In the genomic region with DNA sequence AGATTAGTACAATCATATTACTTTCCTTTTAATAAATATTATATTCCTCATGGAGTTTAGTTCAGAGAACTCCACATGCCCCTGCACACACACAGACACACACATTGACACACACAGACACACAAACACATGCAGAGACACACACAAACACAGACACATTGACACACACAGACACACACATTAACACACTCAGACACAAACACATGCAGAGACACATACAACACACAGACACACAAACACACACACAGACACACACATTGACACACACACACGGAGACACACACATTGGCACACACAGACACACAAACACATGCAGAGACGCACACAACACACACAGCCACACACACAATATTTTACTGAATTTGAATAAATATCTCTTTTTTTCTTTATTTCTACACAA, we compare ENCODE assay signal across 17 cellular contexts. TPM values are rescaled to one million over a fixed set of nuclear protein-coding genes. Genes with fewer than 3 reads are reported as not detected.
DNase-seq lines count a peak whose midpoint lies in the region; ATAC-seq, FAIRE-seq and TF ChIP-seq lines count a peak whose summit lies in the region.
"Had no signal": no experiment of that assay in that cellular context is flagged by ENCODE, and none has a peak within 500 bp of the region (broad histone marks: within the 10 kb centered on the region; RNA-seq: fewer than 3 reads in every experiment).

No MANE protein-coding gene starts in this region.

- H3K9me3 ChIP-seq in Panc1 (ENCODE audit: control insufficient read depth, insufficient read depth, low read depth, low read length), result no peaks in the 10 kb centered on the region
- H3K9me3 ChIP-seq: MG63 had no signal

- in situ Hi-C loops in Panc1 (cut with HindIII; ENCODE audit: low pct_unique_long_range_greater_than_20kb, low sequenced_read_pairs), result no loop called here

- peaks cover 32% of the 10 kb centered on the region for H3K4me1 Mint-ChIP-seq in nephron progenitor cell
- H3K4me1 Mint-ChIP-seq in naive thymus-derived CD8-positive, alpha-beta T cell, result peaks cover 2 to 5% (median 4%) of the 10 kb centered on the region in 4 donors

- no peaks in the 10 kb centered on the region for H3K36me3 Mint-ChIP-seq in nephron progenitor cell (ENCODE audit: low read depth)
- H3K36me3 Mint-ChIP-seq in naive thymus-derived CD8-positive, alpha-beta T cell, result no peaks in the 10 kb centered on the region
- H3K36me3 Mint-ChIP-seq: CD14-positive monocyte had no signal

- intact Hi-C loops in Panc1 (cut with micrococcal nuclease; ENCODE audit: unreplicated experiment), result no loop called here

- BruUV-seq in Panc1 (replicated peaks; lab: Mats Ljungman, UMichigan), result no TSS peak

- no peak for TF ChIP-seq CTCF in Panc1 (IDR thresholded peaks at IDR 0.05)
- no peak for TF ChIP-seq CTCF in nephron progenitor cell (IDR thresholded peaks at IDR 0.05)

- no peak overlapping the region for H3K4me3 ChIP-seq in Panc1 (ENCODE audit: low read depth in 2 of 2, low read length in 2 of 2)
- H3K4me3 ChIP-seq: GM23248, MG63 had no signal

- H3K4me3 Mint-ChIP-seq in nephron progenitor cell, result no peak overlapping the region
- no peak overlapping the region for H3K4me3 Mint-ChIP-seq in naive thymus-derived CD8-positive, alpha-beta T cell
- H3K4me3 Mint-ChIP-seq: CD14-positive monocyte, IgD-negative memory B cell had no signal

- CTCF ChIA-PET in Panc1 (lab: Charles Lee), result no interaction called here

- FAIRE-seq in GM18507 (lab: Jason Lieb, UNC), result peak; percentile 62
- FAIRE-seq: G401.6 had no signal

- no peak for ATAC-seq in Panc1
- ATAC-seq in naive thymus-derived CD8-positive, alpha-beta T cell, result no peak
- ATAC-seq: HCT116 had no signal

- H3K27ac ChIP-seq in Panc1 (ENCODE audit: low read length), result peak overlapping the region; percentile 64
- H3K27ac ChIP-seq: GM23248 had no signal

- POLR2A ChIA-PET in Panc1 (lab: Charles Lee), result no interaction called here
- POLR2A ChIA-PET in naive thymus-derived CD8-positive, alpha-beta T cell (lab: Charles Lee), result no interaction called here

- peaks cover 17% of the 10 kb centered on the region for H3K4me1 ChIP-seq in Panc1 (ENCODE audit: control insufficient read depth, insufficient read depth, low read length)

- H3K27ac Mint-ChIP-seq in nephron progenitor cell, result peak overlapping the region; percentile 1
- no peak overlapping the region for H3K27ac Mint-ChIP-seq in naive thymus-derived CD8-positive, alpha-beta T cell
- H3K27ac Mint-ChIP-seq: CD14-positive monocyte, IgD-negative memory B cell had no signal

- H3K9me3 Mint-ChIP-seq in nephron progenitor cell, result no peaks in the 10 kb centered on the region
- H3K9me3 Mint-ChIP-seq in naive thymus-derived CD8-positive, alpha-beta T cell, result no peaks in the 10 kb centered on the region
- H3K9me3 Mint-ChIP-seq: CD14-positive monocyte, IgD-negative memory B cell had no signal

- DNase-seq in GM18507 (ENCODE audit: extremely low spot score, insufficient read length, low read depth) (no peak), Panc1 (ENCODE audit: low read depth, low spot score) (no peak), nephron progenitor cell (no peak), NCI-H1417 (lab: John Stamatoyannopoulos, UW) (no peak), UCSD-AML1 (lab: John Stamatoyannopoulos, UW; ENCODE audit: unreplicated experiment) (no peak), T-helper 9 cell (no peak)
- no peak for DNase-seq in naive thymus-derived CD8-positive, alpha-beta T cell
- DNase-seq: GM23248, Kasumi-1, MG63, NCI-H1048, Right ventricle myocardium superior, SW 1271 had no signal

- no peaks in the 10 kb centered on the region for H3K36me3 ChIP-seq in Panc1 (ENCODE audit: control insufficient read depth, insufficient read depth, low read length)
- H3K36me3 ChIP-seq: MG63 had no signal

- no peaks in the 10 kb centered on the region for H3K27me3 ChIP-seq in Panc1 (ENCODE audit: control insufficient read depth, insufficient read depth, low read length)
- H3K27me3 ChIP-seq: MG63 had no signal

- H3K27me3 Mint-ChIP-seq in nephron progenitor cell (ENCODE audit: low read depth, poor library complexity), result peaks cover 8% of the 10 kb centered on the region
- peaks cover 0 to 8% (median 0%) of the 10 kb centered on the region in 5 donors for H3K27me3 Mint-ChIP-seq in naive thymus-derived CD8-positive, alpha-beta T cell

RNA-seq across cellular contexts. Expression of a gene that starts 12.5 kb away (rescaled TPM):
- total RNA-seq in Panc1 (2021; ENCODE audit: unreplicated experiment), result 359 TPM
- polyA plus RNA-seq in Panc1 (2012; ENCODE audit: insufficient read length), result 1,007 TPM
- total RNA-seq in naive thymus-derived CD8-positive, alpha-beta T cell, result 1 to 10 TPM; 4.3 to 7.2 TPM
- 1 to 10 TPM; 2.7 to 3.9 (median 3.1) TPM for polyA plus RNA-seq in naive thymus-derived CD8-positive, alpha-beta T cell

RNA-seq across cellular contexts. Expression of a gene that starts 38.3 kb away (rescaled TPM):
- 1,725 TPM for total RNA-seq in Panc1 (2021; ENCODE audit: unreplicated experiment)
- 2,683 TPM for polyA plus RNA-seq in Panc1 (2012; ENCODE audit: insufficient read length)
- 100 to 1,000 TPM; 773 to 788 TPM for total RNA-seq in naive thymus-derived CD8-positive, alpha-beta T cell
- 1,000 to 10,000 TPM; 1,080 to 1,331 (median 1,214) TPM for polyA plus RNA-seq in naive thymus-derived CD8-positive, alpha-beta T cell

Comparison
In these comparisons a context has a peak if more than half of its experiments do, and no peak if none do; other contexts are left out.
1. RNA of a gene that starts 12.5 kb away (total RNA-seq): 359 TPM in Panc1 (single experiment); 4.3 to 7.2 TPM in naive thymus-derived CD8-positive, alpha-beta T cell; every median in the first group is over 10 times any median in the second.